ENCODE assay signal across 23 cellular contexts in the genomic region with DNA sequence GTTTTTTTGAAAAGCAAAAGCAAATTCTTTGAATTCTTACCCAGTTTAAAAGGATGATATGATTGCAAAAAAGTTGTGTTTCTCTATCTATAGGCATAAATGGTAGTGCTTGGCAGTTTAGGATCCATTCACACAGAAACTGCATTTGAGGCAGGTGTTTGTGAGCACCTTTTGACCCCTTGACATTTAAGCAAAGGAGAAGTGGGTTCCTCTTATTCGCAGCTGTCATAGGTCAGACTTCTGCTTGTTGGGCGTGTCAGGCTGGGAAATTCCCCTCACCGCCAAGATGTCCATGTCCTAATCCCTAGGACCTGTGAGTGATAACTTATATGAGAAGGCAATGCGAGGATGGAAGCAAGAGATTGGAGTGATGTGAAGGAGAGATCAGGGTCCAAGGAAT.
A peak's percentile ranks its signal among the peaks of the same experiment; 100 is the strongest.
DNase-seq lines count a peak whose midpoint lies in the region; ATAC-seq, FAIRE-seq and TF ChIP-seq lines count a peak whose summit lies in the region.
"Had no signal": no experiment of that assay in that cellular context is flagged by ENCODE, and none has a peak within 500 bp of the region (broad histone marks: within the 10 kb centered on the region; RNA-seq: fewer than 3 reads in every experiment).

No MANE protein-coding gene starts in this region.

- CTCF ChIA-PET in GM12878 (lab: Yijun Ruan, JAX), result interaction anchor here (0.7 kb wide), 1 partner anchor 48 kb away, joined by 3 read pairs; no protein-coding TSS in a partner anchor
- CTCF ChIA-PET in GM10248 (lab: Yijun Ruan, JAX), result no interaction called here

- H3K9ac ChIP-seq in GM12878 (ENCODE audit: control insufficient read depth, insufficient read depth, low read length), result no peak overlapping the region
- H3K9ac ChIP-seq: BLaER1 had no signal

- no peak overlapping the region for H3K27ac ChIP-seq in GM12878 (ENCODE audit: control insufficient read depth, insufficient read depth)
- H3K27ac ChIP-seq: 22Rv1, BLaER1, C4-2B had no signal

- WGBS in GM12878 (ENCODE audit: insufficient coverage, insufficient replicate concordance, low lambda C conversion rate, missing lambda C conversion rate), result 23% methylated on average over 4 of the region's 4 CpGs

- no peak for TF ChIP-seq CTCF in GM12878 (IDR thresholded peaks at IDR 0.05 in 2 of 3, conservative IDR thresholded peaks at IDR 0.05 in 1 of 3; ENCODE audit: control insufficient read depth in 2 of 3, extremely low read depth in 1 of 3, insufficient read depth in 1 of 3, low read depth in 3 of 3, low read length in 3 of 3)
- no peak for TF ChIP-seq CTCF in type B pancreatic cell (conservative IDR thresholded peaks at IDR 0.05)
- no peak for TF ChIP-seq CTCF in GM10248 (IDR thresholded peaks at IDR 0.05; ENCODE audit: control extremely low read depth, extremely low read depth, low read depth, missing control alignments)

- BruUV-seq in GM12878 (replicated peaks; lab: Mats Ljungman, UMichigan), result no TSS peak

- H3K36me3 ChIP-seq in GM12878 (ENCODE audit: control insufficient read depth in 2 of 2, insufficient read depth in 2 of 2, low read length in 1 of 2), result no peaks in the 10 kb centered on the region
- H3K36me3 ChIP-seq: BLaER1, HAP-1 had no signal

- no peaks in the 10 kb centered on the region for H3K4me1 ChIP-seq in GM12878 (ENCODE audit: control insufficient read depth, insufficient read depth, low read length)
- H3K4me1 ChIP-seq: BLaER1, Caco-2 had no signal

- in situ Hi-C loops in GM12878 (cut with MboI), result no loop called here

- H3K27ac Mint-ChIP-seq in type B pancreatic cell, result no peak overlapping the region
- no peak overlapping the region for H3K27ac Mint-ChIP-seq in stimulated activated memory B cell treated with anti-CD40 and anti-IgM and Interleukin-4, amounts not matched to agents 10 μg/mL and 1 μg/mL and 100 μg/mL, for 72 hours
- H3K27ac Mint-ChIP-seq: B cell; CD4-positive, CD25-positive, alpha-beta regulatory T cell; CD8-positive, alpha-beta T cell had no signal

- peak overlapping the region; percentile 6 for H3K4me3 Mint-ChIP-seq in type B pancreatic cell
- H3K4me3 Mint-ChIP-seq in stimulated activated memory B cell treated with anti-CD40 and anti-IgM and Interleukin-4, amounts not matched to agents 10 μg/mL and 1 μg/mL and 100 μg/mL, for 72 hours, result no peak overlapping the region
- H3K4me3 Mint-ChIP-seq: B cell; CD4-positive, CD25-positive, alpha-beta regulatory T cell; CD8-positive, alpha-beta T cell had no signal

- peaks cover 6% of the 10 kb centered on the region for H3K9me3 Mint-ChIP-seq in type B pancreatic cell
- H3K9me3 Mint-ChIP-seq in stimulated activated memory B cell treated with anti-CD40 and anti-IgM and Interleukin-4, amounts not matched to agents 10 μg/mL and 1 μg/mL and 100 μg/mL, for 72 hours, result peaks cover 5% of the 10 kb centered on the region
- H3K9me3 Mint-ChIP-seq: CD8-positive, alpha-beta T cell had no signal

- TF ChIP-seq POLR2A in GM12878 (IDR thresholded peaks at IDR 0.05; ENCODE audit: low read depth, low read length) (no peak), GM12892 (IDR thresholded peaks at IDR 0.05; ENCODE audit: low read depth, low read length) (no peak)

- POLR2A ChIA-PET in GM12878 (lab: Charles Lee), result no interaction called here
- POLR2A ChIA-PET in GM10248 (lab: Yijun Ruan, JAX), result no interaction called here

- no peaks in the 10 kb centered on the region for H3K27me3 Mint-ChIP-seq in type B pancreatic cell
- H3K27me3 Mint-ChIP-seq in stimulated activated memory B cell treated with anti-CD40 and anti-IgM and Interleukin-4, amounts not matched to agents 10 μg/mL and 1 μg/mL and 100 μg/mL, for 72 hours, result no peaks in the 10 kb centered on the region

- H3K36me3 Mint-ChIP-seq in type B pancreatic cell, result peaks cover 6% of the 10 kb centered on the region
- no peaks in the 10 kb centered on the region for H3K36me3 Mint-ChIP-seq in stimulated activated memory B cell treated with anti-CD40 and anti-IgM and Interleukin-4, amounts not matched to agents 10 μg/mL and 1 μg/mL and 100 μg/mL, for 72 hours
- H3K36me3 Mint-ChIP-seq: CD4-positive, CD25-positive, alpha-beta regulatory T cell; CD8-positive, alpha-beta T cell had no signal

- no peak for TF ChIP-seq EP300 in GM12878 (IDR thresholded peaks at IDR 0.05; ENCODE audit: borderline replicate concordance in 1 of 2, control insufficient read depth in 1 of 2, low read depth in 2 of 2, low read length in 2 of 2)

- TF ChIP-seq RAD21 in GM12878 (IDR thresholded peaks at IDR 0.05; ENCODE audit: insufficient read depth, low read depth, low read length), result no peak

- ATAC-seq in GM12878, result no peak
- ATAC-seq in stimulated activated memory B cell treated with anti-CD40 and anti-IgM and Interleukin-4, amounts not matched to agents 10 μg/mL and 1 μg/mL and 100 μg/mL, for 72 hours, result no peak
- ATAC-seq: CD8-positive, alpha-beta T cell had no signal

- FAIRE-seq in GM12878 (lab: Jason Lieb, UNC) (no peak), GM12892 (lab: Jason Lieb, UNC) (no peak)
- FAIRE-seq: A204.1, G401.6, GM12891, H54 had no signal

- no peaks in the 10 kb centered on the region for H4K20me1 ChIP-seq in GM12878 (ENCODE audit: control insufficient read depth, insufficient read depth)
- H4K20me1 ChIP-seq: BLaER1 had no signal

- no peak overlapping the region for H3K4me3 ChIP-seq in GM12878
- H3K4me3 ChIP-seq: BLaER1, HAP-1 had no signal

- SMC1A ChIA-PET in GM12878 (lab: Charles Lee; ENCODE audit: uncharacterized antibody, unreplicated experiment), result no interaction called here

- intact Hi-C loops in GM12878 (cut with micrococcal nuclease; ENCODE audit: unreplicated experiment), result no loop called here

- RAD21 ChIA-PET in GM12878 (lab: Charles Lee; ENCODE audit: unreplicated experiment), result no interaction called here

- no peaks in the 10 kb centered on the region; a peak in 2 of 4 replicates for H3K27me3 ChIP-seq in GM12878 (replicated peaks in 1 of 2; ENCODE audit: control insufficient read depth in 2 of 2, insufficient read depth in 2 of 2, low read length in 1 of 2)
- H3K27me3 ChIP-seq: BLaER1 had no signal

- no peak overlapping the region for H3K4me2 ChIP-seq in GM12878 (ENCODE audit: control insufficient read depth, insufficient read depth)
- H3K4me2 ChIP-seq: BLaER1 had no signal

- H3K9me3 ChIP-seq in GM12878 (replicated peaks; ENCODE audit: control insufficient read depth, insufficient read depth, low read length), result no peaks in the 10 kb centered on the region
- H3K9me3 ChIP-seq: Caco-2, HAP-1 had no signal

- DNase-seq in SHP77 treated with DMSO at 0.1 percent for 48 hours (lab: John Stamatoyannopoulos, UW), result peak; percentile 2
- no peak for DNase-seq in SHP77 (lab: John Stamatoyannopoulos, UW)
- DNase-seq in GM12878 (ENCODE audit: low read depth, low spot score), result no peak
- DNase-seq in iris pigment epithelial cell (ENCODE audit: low read depth), result peak; percentile 1
- DNase-seq in type B pancreatic cell (ENCODE audit: extremely low spot score, unreplicated experiment), result no peak
- DNase-seq in GM10248 (ENCODE audit: extremely low spot score), result no peak
- DNase-seq in GM12892 (ENCODE audit: insufficient read length), result no peak
- DNase-seq: Caco-2; CD4-positive, CD25-positive, alpha-beta regulatory T cell; CD8-positive, alpha-beta T cell; DMS153; DND-41; GOT3 had no signal

- peaks cover 6% of the 10 kb centered on the region for H3K4me1 Mint-ChIP-seq in type B pancreatic cell (ENCODE audit: unreplicated experiment)
- peaks cover 5% of the 10 kb centered on the region for H3K4me1 Mint-ChIP-seq in stimulated activated memory B cell treated with anti-CD40 and anti-IgM and Interleukin-4, amounts not matched to agents 10 μg/mL and 1 μg/mL and 100 μg/mL, for 72 hours
- H3K4me1 Mint-ChIP-seq: B cell; CD4-positive, CD25-positive, alpha-beta regulatory T cell had no signal

- H2AFZ ChIP-seq in GM12878 (ENCODE audit: control insufficient read depth, low read depth, low read length), result no peak overlapping the region

- H3K79me2 ChIP-seq in GM12878 (ENCODE audit: control insufficient read depth, insufficient read depth, low read length), result no peaks in the 10 kb centered on the region

TF ChIP-seq in GM12878, 131 proteins besides CTCF, POLR2A, EP300 and RAD21:
- peak; percentile 80 for TF ChIP-seq NR2F1 (conservative IDR thresholded peaks at IDR 0.05)
- TF ChIP-seq TCF7 (IDR thresholded peaks at IDR 0.05; ENCODE audit: borderline replicate concordance), result no peak
- TF ChIP-seq SPI1 (IDR thresholded peaks at IDR 0.05; ENCODE audit: borderline replicate concordance, insufficient read depth, low read depth, low read length), result peak; percentile 37; the same call in 1 of the 2 replicates
TF ChIP-seq in GM12878: peak in this region for 2.

Comparison
In these comparisons a context has a peak if more than half of its experiments do, and no peak if none do; other contexts are left out.
1. DNase-seq: peak in SHP77 treated with DMSO at 0.1 percent for 48 hours (single experiment) and iris pigment epithelial cell (single experiment); none in SHP77 (0 of 2), GM12878 (single experiment), type B pancreatic cell (single experiment), GM10248 (single experiment) and GM12892 (single experiment).